Comparison of ENCODE assay signal across 7 cellular contexts in the genomic region with DNA sequence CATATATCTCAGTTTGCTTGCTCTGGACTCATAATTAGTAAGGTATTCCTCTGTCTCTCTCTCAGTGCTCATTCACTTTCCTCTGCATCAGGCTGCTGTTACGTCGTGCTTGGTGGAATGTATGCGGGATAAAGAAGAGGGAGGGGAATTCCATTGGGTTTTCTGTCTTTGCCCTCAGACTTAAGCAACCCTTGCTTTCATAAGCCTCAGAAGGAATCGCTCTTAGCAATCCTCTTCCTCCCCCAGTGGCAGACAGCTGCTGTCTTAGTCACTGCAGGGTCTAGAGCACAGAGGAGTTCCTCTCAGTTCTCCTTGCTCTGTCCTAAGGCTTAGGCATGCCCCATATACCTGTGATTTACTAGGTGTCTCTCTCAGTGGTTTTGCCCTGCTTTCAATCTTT. TPM values are rescaled to one million over a fixed set of nuclear protein-coding genes. Genes with fewer than 3 reads are reported as not detected.
A peak's percentile ranks its signal among the peaks of the same experiment; 100 is the strongest.
DNase-seq lines count a peak whose midpoint lies in the region; ATAC-seq lines count a peak whose summit lies in the region.

No MANE protein-coding gene starts in this region.

- no peaks in the 10 kb centered on the region for H3K36me3 Mint-ChIP-seq in activated T-helper 17 cell treated with anti-CD3 and anti-CD28 coated beads, Interleukin-2, amount 50 U/mL, for 72 hours (ENCODE audit: low read depth)
- H3K36me3 Mint-ChIP-seq in CD4-positive, alpha-beta memory T cell: peaks cover 0 to 5% of the 10 kb centered on the region in 2 donors

- ATAC-seq in GM19043 (IDR thresholded peaks at IDR 0.05; ENCODE audit: low read depth, unreplicated experiment) (peak; percentile 94), HG02870 (IDR thresholded peaks at IDR 0.05; ENCODE audit: unreplicated experiment) (peak; percentile 99)
- peak; percentile 84 for ATAC-seq in activated T-helper 17 cell treated with anti-CD3 and anti-CD28 coated beads, Interleukin-2, amount 50 U/mL, for 72 hours (replicated peaks)

- H3K27ac Mint-ChIP-seq in activated T-helper 17 cell treated with anti-CD3 and anti-CD28 coated beads, Interleukin-2, amount 50 U/mL, for 72 hours: no peak overlapping the region
- no peak overlapping the region for H3K27ac Mint-ChIP-seq in CD4-positive, alpha-beta memory T cell

- CTCF ChIA-PET in CD4-positive, alpha-beta memory T cell (lab: Charles Lee; ENCODE audit: partially characterized antibody): no interaction called here

- no peaks in the 10 kb centered on the region for H3K4me1 Mint-ChIP-seq in activated T-helper 17 cell treated with anti-CD3 and anti-CD28 coated beads, Interleukin-2, amount 50 U/mL, for 72 hours
- peaks cover 0 to 2% (median 0%) of the 10 kb centered on the region in 4 donors for H3K4me1 Mint-ChIP-seq in CD4-positive, alpha-beta memory T cell

- peaks cover 6% of the 10 kb centered on the region for H3K9me3 Mint-ChIP-seq in activated T-helper 17 cell treated with anti-CD3 and anti-CD28 coated beads, Interleukin-2, amount 50 U/mL, for 72 hours
- H3K9me3 Mint-ChIP-seq in CD4-positive, alpha-beta memory T cell: peaks cover 0 to 10% (median 8%) of the 10 kb centered on the region in 8 donors

- POLR2A ChIA-PET in CD4-positive, alpha-beta memory T cell (lab: Charles Lee; ENCODE audit: partially characterized antibody): no interaction called here

- no peak overlapping the region for H3K4me3 Mint-ChIP-seq in activated T-helper 17 cell treated with anti-CD3 and anti-CD28 coated beads, Interleukin-2, amount 50 U/mL, for 72 hours
- no peak overlapping the region for H3K4me3 Mint-ChIP-seq in CD4-positive, alpha-beta memory T cell

- H3K27ac ChIP-seq in CD4-positive, alpha-beta memory T cell (ENCODE audit: low read depth, low read length): no peak overlapping the region

- H3K27me3 Mint-ChIP-seq in activated T-helper 17 cell treated with anti-CD3 and anti-CD28 coated beads, Interleukin-2, amount 50 U/mL, for 72 hours: peaks cover 6% of the 10 kb centered on the region
- peaks cover 3 to 6% of the 10 kb centered on the region in 2 donors for H3K27me3 Mint-ChIP-seq in CD4-positive, alpha-beta memory T cell

- H3K9me3 ChIP-seq in CD4-positive, alpha-beta memory T cell (ENCODE audit: control insufficient read depth in 1 of 2, low read length in 2 of 2): no peaks in the 10 kb centered on the region

- no peak overlapping the region for H3K4me3 ChIP-seq in CD4-positive, alpha-beta memory T cell (ENCODE audit: low read length in 2 of 2)

- DNase-seq in renal cortical epithelial cell (ENCODE audit: low read depth) (peak; percentile 69), posterior cingulate gyrus (no peak), Ammon's horn (ENCODE audit: low spot score) (no peak)
- no peak for DNase-seq in CD4-positive, alpha-beta memory T cell

- H3K4me1 ChIP-seq in CD4-positive, alpha-beta memory T cell (ENCODE audit: insufficient read depth, low read length): no peaks in the 10 kb centered on the region

- intact Hi-C loops in posterior cingulate gyrus (cut with DNase I): no loop called here
- intact Hi-C loops in CD4-positive, alpha-beta memory T cell (cut with micrococcal nuclease): no loop called here

- H3K27me3 ChIP-seq in CD4-positive, alpha-beta memory T cell (ENCODE audit: insufficient read depth, low read length): no peaks in the 10 kb centered on the region

- H3K36me3 ChIP-seq in CD4-positive, alpha-beta memory T cell (ENCODE audit: insufficient read depth, low read length): no peaks in the 10 kb centered on the region

RNA-seq across cellular contexts. Expression of a gene that starts 19.1 kb away (rescaled TPM):
- total RNA-seq in activated T-helper 17 cell treated with anti-CD3 and anti-CD28 coated beads, Interleukin-2, amount 50 U/mL, for 72 hours: not detected
- not detected in 2 replicates for total RNA-seq in renal cortical epithelial cell
- not detected for total RNA-seq in CD4-positive, alpha-beta memory T cell
- polyA plus RNA-seq in CD4-positive, alpha-beta memory T cell: not detected

RNA-seq across cellular contexts. Expression of a gene that starts 52.2 kb away (rescaled TPM):
- total RNA-seq in activated T-helper 17 cell treated with anti-CD3 and anti-CD28 coated beads, Interleukin-2, amount 50 U/mL, for 72 hours: 10 to 100 TPM; 26.4 to 32.6 TPM
- 29.2 and 55.7 TPM in 2 replicates for total RNA-seq in renal cortical epithelial cell
- 10 to 100 TPM; 20.2 to 22.2 TPM for total RNA-seq in CD4-positive, alpha-beta memory T cell
- 10 to 100 TPM; 16.1 to 16.7 TPM for polyA plus RNA-seq in CD4-positive, alpha-beta memory T cell
